8 cellular contexts compared by ENCODE assay signal in the genomic region with DNA sequence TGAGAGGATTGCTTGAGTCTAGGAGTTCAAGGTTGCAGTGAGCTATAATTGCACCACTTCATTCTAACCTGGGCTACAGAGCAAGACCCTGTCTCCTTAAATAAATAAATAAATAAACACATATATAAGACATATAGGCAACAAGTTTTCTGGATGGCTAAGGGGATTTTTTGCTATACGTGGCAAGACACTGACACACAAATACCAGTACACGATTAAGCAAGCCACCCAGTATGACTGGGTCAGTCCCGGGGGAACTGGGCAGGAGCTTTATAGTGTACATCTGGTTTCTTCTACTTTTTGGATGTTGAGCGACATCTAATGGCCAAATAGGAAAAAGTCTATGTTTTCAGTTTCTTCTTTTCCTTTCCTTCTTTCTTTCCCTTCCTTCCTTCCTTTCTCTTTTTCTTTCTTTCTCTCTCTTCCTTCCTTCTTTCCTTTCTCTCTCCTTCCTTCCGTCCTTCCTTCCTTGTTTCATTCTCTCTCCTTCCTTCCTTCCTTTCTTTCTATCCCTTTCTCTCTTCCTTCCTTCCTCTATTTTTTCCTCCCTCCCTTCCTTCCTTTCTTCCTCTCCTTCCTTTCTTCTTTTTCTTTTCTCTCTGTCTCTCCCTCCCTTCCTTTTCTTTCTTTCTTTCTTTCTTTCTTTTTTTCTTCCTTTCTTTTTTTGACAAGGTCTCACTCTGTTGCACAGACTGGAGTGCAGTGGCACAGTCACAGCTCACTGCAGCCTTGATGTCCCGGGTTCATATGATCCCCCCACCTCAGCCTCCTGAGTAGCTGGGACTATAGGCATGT. TPM values are rescaled to one million over a fixed set of nuclear protein-coding genes. Genes with fewer than 3 reads are reported as not detected.
DNase-seq lines count a peak whose midpoint lies in the region; ATAC-seq and TF ChIP-seq lines count a peak whose summit lies in the region.

No MANE protein-coding gene starts in this region.

- H3K9ac ChIP-seq in OCI-LY3 (ENCODE audit: low read length), result peak overlapping the region; percentile 41; the same call in 1 of the 2 replicates

- no peaks in the 10 kb centered on the region for H3K9me3 ChIP-seq in OCI-LY3 (ENCODE audit: insufficient read depth, low read length)
- H3K9me3 ChIP-seq in psoas muscle, result no peaks in the 10 kb centered on the region

- DNase-seq in NCI-H2029 (lab: John Stamatoyannopoulos, UW) (peak; percentile 9), NCI-H2029 treated with DMSO at 0.1 percent for 48 hours (lab: John Stamatoyannopoulos, UW) (no peak), HT-29 (ENCODE audit: low spot score) (peak; percentile 73), Right ventricle myocardium superior (peak; percentile 77), psoas muscle (peak; percentile 83 to 89)
- DNase-seq in activated naive CD4-positive, alpha-beta T cell treated with anti-CD3 and anti-CD28 coated beads, Interleukin-2, amount 50 U/mL, for 72 hours (ENCODE audit: low spot score in 2 of 2), result peak; percentile 30 to 59

- peak overlapping the region in 1 of 2 donors; percentile 93 for H3K27ac Mint-ChIP-seq in activated naive CD4-positive, alpha-beta T cell treated with anti-CD3 and anti-CD28 coated beads, Interleukin-2, amount 50 U/mL, for 72 hours

- H3K27ac ChIP-seq in OCI-LY3 (ENCODE audit: low read length) (no peak overlapping the region), psoas muscle (no peak overlapping the region)

- no peaks in the 10 kb centered on the region for H3K79me2 ChIP-seq in OCI-LY3 (ENCODE audit: low read length)

- H3K4me3 ChIP-seq in OCI-LY3 (ENCODE audit: low read length) (peak overlapping the region; percentile 53; the same call in 1 of the 2 replicates), psoas muscle (no peak overlapping the region)

- ATAC-seq in GM21723 (IDR thresholded peaks at IDR 0.05; ENCODE audit: unreplicated experiment) (peak; percentile 98), Right ventricle myocardium superior (ENCODE audit: poor library complexity) (peak; percentile 92), psoas muscle (peak; percentile 93 to 99 (median 96))
- peak; percentile 97 to 100 for ATAC-seq in activated naive CD4-positive, alpha-beta T cell treated with anti-CD3 and anti-CD28 coated beads, Interleukin-2, amount 50 U/mL, for 72 hours

- no peaks in the 10 kb centered on the region for H4K20me1 ChIP-seq in OCI-LY3 (ENCODE audit: insufficient read depth, low read length)

- H3K4me1 ChIP-seq in OCI-LY3 (ENCODE audit: low read length), result peaks cover 21% of the 10 kb centered on the region
- no peaks in the 10 kb centered on the region for H3K4me1 ChIP-seq in psoas muscle

- peak; percentile 65 for TF ChIP-seq CTCF in OCI-LY3 (IDR thresholded peaks at IDR 0.05; ENCODE audit: low read depth, low read length)
- TF ChIP-seq CTCF in psoas muscle (IDR thresholded peaks at IDR 0.05), result peak; percentile 73

- H3K36me3 ChIP-seq in OCI-LY3 (replicated peaks; ENCODE audit: low read depth, low read length), result no peaks in the 10 kb centered on the region
- H3K36me3 ChIP-seq in psoas muscle (ENCODE audit: insufficient read depth in 1 of 2, low read depth in 1 of 2), result no peaks in the 10 kb centered on the region

- no peaks in the 10 kb centered on the region for H3K36me3 Mint-ChIP-seq in activated naive CD4-positive, alpha-beta T cell treated with anti-CD3 and anti-CD28 coated beads, Interleukin-2, amount 50 U/mL, for 72 hours

- intact Hi-C loops in Right ventricle myocardium superior (cut with DNase I), result loop anchor here (5.0 to 10.0 kb wide), 3 partner anchors 53 to 283 kb away; a partner anchor contains a TSS
- intact Hi-C loops in psoas muscle (cut with DNase I), result loop anchor here (5.0 kb wide), 3 partner anchors 67 to 127 kb away; a partner anchor contains a TSS

- peak overlapping the region; percentile 84 for H2AFZ ChIP-seq in OCI-LY3 (ENCODE audit: low read depth, low read length)

- 9 to 13% (median 12%) methylated on average over 6 of the region's 6 CpGs for WGBS in psoas muscle, 3 donors

- H3K27me3 ChIP-seq in OCI-LY3 (ENCODE audit: low read depth, low read length) (no peaks in the 10 kb centered on the region), psoas muscle (ENCODE audit: insufficient read depth in 3 of 3, low read length in 2 of 3) (no peaks in the 10 kb centered on the region)

- H3K4me2 ChIP-seq in OCI-LY3 (ENCODE audit: low read length), result peak overlapping the region; percentile 49

- H3K9me3 Mint-ChIP-seq in activated naive CD4-positive, alpha-beta T cell treated with anti-CD3 and anti-CD28 coated beads, Interleukin-2, amount 50 U/mL, for 72 hours, result no peaks in the 10 kb centered on the region

RNA-seq across cellular contexts. Expression of a gene that starts 47.0 kb away (rescaled TPM):
- total RNA-seq in HT-29 (2014; rRNA removed; shearing (Covaris generic)), result 7.2 and 8.9 TPM in 2 replicates
- 100 to 1,000 TPM in 1 of 2 donors, 10 to 100 TPM in 1; 44.0 to 176 TPM for total RNA-seq in activated naive CD4-positive, alpha-beta T cell treated with anti-CD3 and anti-CD28 coated beads, Interleukin-2, amount 50 U/mL, for 72 hours
- total RNA-seq in Right ventricle myocardium superior, result 65.5 TPM
- 1,000 to 10,000 TPM in 2 of 4 donors, 100 to 1,000 TPM in 2; 117 to 1,975 (median 1,047) TPM for total RNA-seq in psoas muscle
- 1,000 to 10,000 TPM in 1 of 3 donors, 100 to 1,000 TPM in 2; 418 to 3,967 (median 710) TPM for polyA plus RNA-seq in psoas muscle

RNA-seq across cellular contexts. Expression of a gene that starts 56.2 kb away (rescaled TPM):
- total RNA-seq in HT-29 (2014; rRNA removed; shearing (Covaris generic)), result 28.1 and 40.2 TPM in 2 replicates
- 10 to 100 TPM in 1 of 2 donors, 1 to 10 TPM in 1; 6.5 to 20.1 TPM for total RNA-seq in activated naive CD4-positive, alpha-beta T cell treated with anti-CD3 and anti-CD28 coated beads, Interleukin-2, amount 50 U/mL, for 72 hours
- total RNA-seq in Right ventricle myocardium superior, result 20.8 TPM
- total RNA-seq in psoas muscle, result 10 to 100 TPM; 12.2 to 16.4 (median 13.9) TPM
- polyA plus RNA-seq in psoas muscle, result 1 to 10 TPM; 5.6 to 9.8 (median 5.6) TPM
